In genomic region chr7:103119791-103120291, GRCh38 we compare ENCODE assay signal across 1 cellular context.
TF ChIP-seq lines count a peak whose summit lies in the region.

No MANE protein-coding gene starts in this region.

TF ChIP-seq in K562, 482 proteins besides CTCF, POLR2A, EP300 and RAD21 (continued from another document and continues in another):
- TF ChIP-seq, protein P1, sequence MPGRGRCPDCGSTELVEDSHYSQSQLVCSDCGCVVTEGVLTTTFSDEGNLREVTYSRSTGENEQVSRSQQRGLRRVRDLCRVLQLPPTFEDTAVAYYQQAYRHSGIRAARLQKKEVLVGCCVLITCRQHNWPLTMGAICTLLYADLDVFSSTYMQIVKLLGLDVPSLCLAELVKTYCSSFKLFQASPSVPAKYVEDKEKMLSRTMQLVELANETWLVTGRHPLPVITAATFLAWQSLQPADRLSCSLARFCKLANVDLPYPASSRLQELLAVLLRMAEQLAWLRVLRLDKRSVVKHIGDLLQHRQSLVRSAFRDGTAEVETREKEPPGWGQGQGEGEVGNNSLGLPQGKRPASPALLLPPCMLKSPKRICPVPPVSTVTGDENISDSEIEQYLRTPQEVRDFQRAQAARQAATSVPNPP (IDR thresholded peaks at IDR 0.05; ENCODE audit: borderline replicate concordance, insufficient read depth, insufficient read length), result no peak
- TF ChIP-seq, protein P2, sequence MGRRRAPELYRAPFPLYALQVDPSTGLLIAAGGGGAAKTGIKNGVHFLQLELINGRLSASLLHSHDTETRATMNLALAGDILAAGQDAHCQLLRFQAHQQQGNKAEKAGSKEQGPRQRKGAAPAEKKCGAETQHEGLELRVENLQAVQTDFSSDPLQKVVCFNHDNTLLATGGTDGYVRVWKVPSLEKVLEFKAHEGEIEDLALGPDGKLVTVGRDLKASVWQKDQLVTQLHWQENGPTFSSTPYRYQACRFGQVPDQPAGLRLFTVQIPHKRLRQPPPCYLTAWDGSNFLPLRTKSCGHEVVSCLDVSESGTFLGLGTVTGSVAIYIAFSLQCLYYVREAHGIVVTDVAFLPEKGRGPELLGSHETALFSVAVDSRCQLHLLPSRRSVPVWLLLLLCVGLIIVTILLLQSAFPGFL (CRISPR knock-in tag; IDR thresholded peaks at IDR 0.05), result no peak
- TF ChIP-seq POLR2B (IDR thresholded peaks at IDR 0.05; ENCODE audit: low read depth, partially characterized antibody), result no peak
- TF ChIP-seq ZNF146 (CRISPR knock-in tag; IDR thresholded peaks at IDR 0.05; ENCODE audit: unreplicated experiment), result no peak
- no peak for TF ChIP-seq PHB (CRISPR knock-in tag; IDR thresholded peaks at IDR 0.05)
- TF ChIP-seq NUFIP1 (IDR thresholded peaks at IDR 0.05; ENCODE audit: partially characterized antibody), result peak; percentile 50
- TF ChIP-seq NFIC (IDR thresholded peaks at IDR 0.05), result peak; percentile 92
- TF ChIP-seq RBM34 (IDR thresholded peaks at IDR 0.05; ENCODE audit: borderline replicate concordance, insufficient read depth, low read length), result no peak
- TF ChIP-seq HOXB6 (CRISPR knock-in tag; IDR thresholded peaks at IDR 0.05; ENCODE audit: borderline replicate concordance), result no peak
- 0 out of 2 replicates have a peak, but pooled peaks have one; percentile 29 for TF ChIP-seq ZNF134 (CRISPR knock-in tag; conservative IDR thresholded peaks at IDR 0.05)
- TF ChIP-seq ZNF274 (IDR thresholded peaks at IDR 0.05; ENCODE audit: borderline replicate concordance, low read depth, low read length), result peak; percentile 38; the same call in 1 of the 2 replicates
- TF ChIP-seq JUN (IDR thresholded peaks at IDR 0.05; ENCODE audit: borderline replicate concordance, low read depth, low read length), result peak; percentile 92
- peak; percentile 85 for TF ChIP-seq JUN (CRISPR knock-in tag; IDR thresholded peaks at IDR 0.05; ENCODE audit: borderline replicate concordance)
- TF ChIP-seq ZNF449 (CRISPR knock-in tag; IDR thresholded peaks at IDR 0.05), result no peak
- no peak for TF ChIP-seq SLC30A9 (CRISPR knock-in tag; IDR thresholded peaks at IDR 0.05)
- TF ChIP-seq NR2C2 (CRISPR knock-in tag; IDR thresholded peaks at IDR 0.05), result no peak
- TF ChIP-seq NR2C2 (tag; IDR thresholded peaks at IDR 0.05), result no peak
- no peak for TF ChIP-seq SNRNP70 (optimal IDR thresholded peaks at IDR 0.05; ENCODE audit: low read depth, low read length)
- TF ChIP-seq ZNF41 (CRISPR knock-in tag; conservative IDR thresholded peaks at IDR 0.05), result no peak
- no peak for TF ChIP-seq SUPT5H (IDR thresholded peaks at IDR 0.05)
- TF ChIP-seq ZNF165 (CRISPR knock-in tag; IDR thresholded peaks at IDR 0.05; ENCODE audit: borderline replicate concordance), result no peak
- TF ChIP-seq, protein P3, sequence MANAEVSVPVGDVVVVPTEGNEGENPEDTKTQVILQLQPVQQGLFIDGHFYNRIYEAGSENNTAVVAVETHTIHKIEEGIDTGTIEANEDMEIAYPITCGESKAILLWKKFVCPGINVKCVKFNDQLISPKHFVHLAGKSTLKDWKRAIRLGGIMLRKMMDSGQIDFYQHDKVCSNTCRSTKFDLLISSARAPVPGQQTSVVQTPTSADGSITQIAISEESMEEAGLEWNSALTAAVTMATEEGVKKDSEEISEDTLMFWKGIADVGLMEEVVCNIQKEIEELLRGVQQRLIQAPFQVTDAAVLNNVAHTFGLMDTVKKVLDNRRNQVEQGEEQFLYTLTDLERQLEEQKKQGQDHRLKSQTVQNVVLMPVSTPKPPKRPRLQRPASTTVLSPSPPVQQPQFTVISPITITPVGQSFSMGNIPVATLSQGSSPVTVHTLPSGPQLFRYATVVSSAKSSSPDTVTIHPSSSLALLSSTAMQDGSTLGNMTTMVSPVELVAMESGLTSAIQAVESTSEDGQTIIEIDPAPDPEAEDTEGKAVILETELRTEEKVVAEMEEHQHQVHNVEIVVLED (CRISPR knock-in tag; IDR thresholded peaks at IDR 0.05), result no peak
- TF ChIP-seq JUNB (CRISPR knock-in tag; conservative IDR thresholded peaks at IDR 0.05), result no peak
- peak; percentile 57; the same call in 1 of the 2 replicates for TF ChIP-seq GABPB1 (CRISPR knock-in tag; IDR thresholded peaks at IDR 0.05)
- peak; percentile 71 for TF ChIP-seq ETV1 (tag; conservative IDR thresholded peaks at IDR 0.05; ENCODE audit: low read depth)
- TF ChIP-seq L3MBTL2 (IDR thresholded peaks at IDR 0.05), result peak; percentile 97
- peak; percentile 60 for TF ChIP-seq FOSL1 (tag; conservative IDR thresholded peaks at IDR 0.05)
- peak; percentile 95 for TF ChIP-seq FOXM1 (IDR thresholded peaks at IDR 0.05; ENCODE audit: low read depth)
- TF ChIP-seq FOXM1 (CRISPR knock-in tag; IDR thresholded peaks at IDR 0.05; ENCODE audit: low read depth), result no peak
- TF ChIP-seq, protein P4, sequence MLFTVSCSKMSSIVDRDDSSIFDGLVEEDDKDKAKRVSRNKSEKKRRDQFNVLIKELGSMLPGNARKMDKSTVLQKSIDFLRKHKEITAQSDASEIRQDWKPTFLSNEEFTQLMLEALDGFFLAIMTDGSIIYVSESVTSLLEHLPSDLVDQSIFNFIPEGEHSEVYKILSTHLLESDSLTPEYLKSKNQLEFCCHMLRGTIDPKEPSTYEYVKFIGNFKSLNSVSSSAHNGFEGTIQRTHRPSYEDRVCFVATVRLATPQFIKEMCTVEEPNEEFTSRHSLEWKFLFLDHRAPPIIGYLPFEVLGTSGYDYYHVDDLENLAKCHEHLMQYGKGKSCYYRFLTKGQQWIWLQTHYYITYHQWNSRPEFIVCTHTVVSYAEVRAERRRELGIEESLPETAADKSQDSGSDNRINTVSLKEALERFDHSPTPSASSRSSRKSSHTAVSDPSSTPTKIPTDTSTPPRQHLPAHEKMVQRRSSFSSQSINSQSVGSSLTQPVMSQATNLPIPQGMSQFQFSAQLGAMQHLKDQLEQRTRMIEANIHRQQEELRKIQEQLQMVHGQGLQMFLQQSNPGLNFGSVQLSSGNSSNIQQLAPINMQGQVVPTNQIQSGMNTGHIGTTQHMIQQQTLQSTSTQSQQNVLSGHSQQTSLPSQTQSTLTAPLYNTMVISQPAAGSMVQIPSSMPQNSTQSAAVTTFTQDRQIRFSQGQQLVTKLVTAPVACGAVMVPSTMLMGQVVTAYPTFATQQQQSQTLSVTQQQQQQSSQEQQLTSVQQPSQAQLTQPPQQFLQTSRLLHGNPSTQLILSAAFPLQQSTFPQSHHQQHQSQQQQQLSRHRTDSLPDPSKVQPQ (CRISPR knock-in tag; IDR thresholded peaks at IDR 0.05; ENCODE audit: borderline replicate concordance), result no peak
- TF ChIP-seq TSC22D4 (tag; IDR thresholded peaks at IDR 0.05), result no peak
- no peak for TF ChIP-seq XRCC3 (IDR thresholded peaks at IDR 0.05)
- TF ChIP-seq, protein P5, sequence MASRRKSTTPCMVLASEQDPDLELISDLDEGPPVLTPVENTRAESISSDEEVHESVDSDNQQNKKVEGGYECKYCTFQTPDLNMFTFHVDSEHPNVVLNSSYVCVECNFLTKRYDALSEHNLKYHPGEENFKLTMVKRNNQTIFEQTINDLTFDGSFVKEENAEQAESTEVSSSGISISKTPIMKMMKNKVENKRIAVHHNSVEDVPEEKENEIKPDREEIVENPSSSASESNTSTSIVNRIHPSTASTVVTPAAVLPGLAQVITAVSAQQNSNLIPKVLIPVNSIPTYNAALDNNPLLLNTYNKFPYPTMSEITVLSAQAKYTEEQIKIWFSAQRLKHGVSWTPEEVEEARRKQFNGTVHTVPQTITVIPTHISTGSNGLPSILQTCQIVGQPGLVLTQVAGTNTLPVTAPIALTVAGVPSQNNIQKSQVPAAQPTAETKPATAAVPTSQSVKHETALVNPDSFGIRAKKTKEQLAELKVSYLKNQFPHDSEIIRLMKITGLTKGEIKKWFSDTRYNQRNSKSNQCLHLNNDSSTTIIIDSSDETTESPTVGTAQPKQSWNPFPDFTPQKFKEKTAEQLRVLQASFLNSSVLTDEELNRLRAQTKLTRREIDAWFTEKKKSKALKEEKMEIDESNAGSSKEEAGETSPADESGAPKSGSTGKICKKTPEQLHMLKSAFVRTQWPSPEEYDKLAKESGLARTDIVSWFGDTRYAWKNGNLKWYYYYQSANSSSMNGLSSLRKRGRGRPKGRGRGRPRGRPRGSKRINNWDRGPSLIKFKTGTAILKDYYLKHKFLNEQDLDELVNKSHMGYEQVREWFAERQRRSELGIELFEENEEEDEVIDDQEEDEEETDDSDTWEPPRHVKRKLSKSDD (conservative IDR thresholded peaks at IDR 0.05; ENCODE audit: low read length), result no peak
- TF ChIP-seq ARNT (IDR thresholded peaks at IDR 0.05), result peak; percentile 90 to 99
- TF ChIP-seq GATA2 (CRISPR knock-in tag; IDR thresholded peaks at IDR 0.05), result peak; percentile 96
- TF ChIP-seq EGR1 (conservative IDR thresholded peaks at IDR 0.05), result peak; percentile 80
- 0 out of 2 replicates have a peak, but pooled peaks have one; percentile 82 for TF ChIP-seq FOXK1 (CRISPR knock-in tag; IDR thresholded peaks at IDR 0.05; ENCODE audit: borderline replicate concordance)
- no peak for TF ChIP-seq SMAD2 (IDR thresholded peaks at IDR 0.05; ENCODE audit: low read depth, low read length)
- no peak for TF ChIP-seq ETS2 (tag; IDR thresholded peaks at IDR 0.05; ENCODE audit: borderline replicate concordance, poor library complexity, severe bottlenecking)
- no peak for TF ChIP-seq TCF15 (CRISPR knock-in tag; IDR thresholded peaks at IDR 0.05)
- peak; percentile 88 for TF ChIP-seq FOXP1 (CRISPR knock-in tag; IDR thresholded peaks at IDR 0.05)
- TF ChIP-seq RHOXF2B (CRISPR knock-in tag; conservative IDR thresholded peaks at IDR 0.05), result no peak
- TF ChIP-seq ESRRB (CRISPR knock-in tag; IDR thresholded peaks at IDR 0.05; ENCODE audit: borderline replicate concordance), result no peak
- TF ChIP-seq WHSC1 (IDR thresholded peaks at IDR 0.05; ENCODE audit: low read length), result no peak
- no peak for TF ChIP-seq SETDB1 (IDR thresholded peaks at IDR 0.05; ENCODE audit: low read length)
- peak; percentile 100 for TF ChIP-seq TCF3 (CRISPR knock-in tag; IDR thresholded peaks at IDR 0.05)
- no peak for TF ChIP-seq RBBP5 (IDR thresholded peaks at IDR 0.05; ENCODE audit: borderline replicate concordance, insufficient read depth, low read length, poor library complexity, severe bottlenecking)
- TF ChIP-seq HCFC1 (IDR thresholded peaks at IDR 0.05; ENCODE audit: low read depth, low read length), result peak; percentile 17; the same call in 1 of the 2 replicates
- 0 out of 2 replicates have a peak, but pooled peaks have one; percentile 35 for TF ChIP-seq PTBP1 (IDR thresholded peaks at IDR 0.05; ENCODE audit: low read depth, low read length)
- TF ChIP-seq E4F1 (CRISPR knock-in tag; IDR thresholded peaks at IDR 0.05; ENCODE audit: borderline replicate concordance), result no peak
- no peak for TF ChIP-seq PCBP2 (IDR thresholded peaks at IDR 0.05; ENCODE audit: low read depth, low read length, poor library complexity, severe bottlenecking)
- TF ChIP-seq, protein P6, sequence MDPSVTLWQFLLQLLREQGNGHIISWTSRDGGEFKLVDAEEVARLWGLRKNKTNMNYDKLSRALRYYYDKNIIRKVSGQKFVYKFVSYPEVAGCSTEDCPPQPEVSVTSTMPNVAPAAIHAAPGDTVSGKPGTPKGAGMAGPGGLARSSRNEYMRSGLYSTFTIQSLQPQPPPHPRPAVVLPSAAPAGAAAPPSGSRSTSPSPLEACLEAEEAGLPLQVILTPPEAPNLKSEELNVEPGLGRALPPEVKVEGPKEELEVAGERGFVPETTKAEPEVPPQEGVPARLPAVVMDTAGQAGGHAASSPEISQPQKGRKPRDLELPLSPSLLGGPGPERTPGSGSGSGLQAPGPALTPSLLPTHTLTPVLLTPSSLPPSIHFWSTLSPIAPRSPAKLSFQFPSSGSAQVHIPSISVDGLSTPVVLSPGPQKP (CRISPR knock-in tag; IDR thresholded peaks at IDR 0.05), result no peak
- no peak for TF ChIP-seq RBM39 (optimal IDR thresholded peaks at IDR 0.05; ENCODE audit: low read depth, low read length)
- TF ChIP-seq NFATC3 (IDR thresholded peaks at IDR 0.05), result peak; percentile 55; the same call in 1 of the 2 replicates
- TF ChIP-seq PHF21A (IDR thresholded peaks at IDR 0.05; ENCODE audit: borderline replicate concordance, low read depth), result peak; percentile 39; the same call in 1 of the 2 replicates
- no peak; a peak in 1 of 4 replicates for TF ChIP-seq NONO (IDR thresholded peaks at IDR 0.05; ENCODE audit: low read depth in 2 of 2, low read length in 1 of 2)
- 0 out of 2 replicates have a peak, but pooled peaks have one; percentile 19 for TF ChIP-seq GABPA (tag; conservative IDR thresholded peaks at IDR 0.05; ENCODE audit: low read depth)
- no peak for TF ChIP-seq ZNF347 (CRISPR knock-in tag; IDR thresholded peaks at IDR 0.05; ENCODE audit: low read depth)
- TF ChIP-seq HDAC2 (IDR thresholded peaks at IDR 0.05), result peak; percentile 100
- TF ChIP-seq ZNF311 (CRISPR knock-in tag; IDR thresholded peaks at IDR 0.05), result no peak
- TF ChIP-seq HEY1 (CRISPR knock-in tag; IDR thresholded peaks at IDR 0.05; ENCODE audit: borderline replicate concordance), result no peak
- peak; percentile 100 for TF ChIP-seq KDM1A (IDR thresholded peaks at IDR 0.05)
- TF ChIP-seq ZNF143 (CRISPR knock-in tag; IDR thresholded peaks at IDR 0.05), result no peak
